30 cellular contexts compared by ENCODE assay signal in the genomic region with DNA sequence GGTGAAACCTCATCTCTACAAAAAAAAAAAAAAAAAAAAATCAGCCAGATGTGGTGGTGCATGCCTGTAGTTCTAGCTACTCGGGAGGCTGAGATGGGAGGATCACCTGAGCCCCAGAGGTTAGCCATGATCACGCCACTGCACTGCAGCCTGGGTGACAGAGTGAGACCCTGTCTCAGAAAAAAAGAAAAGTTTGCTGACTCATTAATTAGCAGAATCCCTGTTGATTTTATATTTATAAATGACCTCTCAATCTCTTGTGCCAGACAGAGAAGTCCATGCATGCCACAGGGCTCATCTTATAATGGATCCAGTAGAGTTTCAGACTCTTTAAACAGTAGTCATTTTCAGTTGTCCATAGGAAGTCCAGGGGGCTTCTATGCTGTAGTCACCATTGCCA. TPM values are rescaled to one million over a fixed set of nuclear protein-coding genes. Genes with fewer than 3 reads are reported as not detected.
"Had no signal": no experiment of that assay in that cellular context is flagged by ENCODE, and none has a peak within 500 bp of the region (broad histone marks: within the 10 kb centered on the region; RNA-seq: fewer than 3 reads in every experiment).

No MANE protein-coding gene starts in this region.

- H3K27me3 ChIP-seq: brain microvascular endothelial cell, esophagus muscularis mucosa, foreskin keratinocyte, gastrocnemius medialis, heart right ventricle, hepatocyte had no signal

- H3K36me3 ChIP-seq: brain microvascular endothelial cell had no signal

- H3K9me3 ChIP-seq: esophagus muscularis mucosa, gastrocnemius medialis, heart right ventricle had no signal

- H3K27ac ChIP-seq: brain microvascular endothelial cell, esophagus muscularis mucosa, foreskin keratinocyte, heart right ventricle, hepatocyte, WERI-Rb-1 had no signal

- DNase-seq: activated B cell treated with CpG ODN at 0.5 μM for 24 hours; activated CD4-positive, alpha-beta T cell treated with anti-CD3 and anti-CD28 coated beads for 48 hours; activated CD4-positive, alpha-beta T cell treated with anti-CD3 and anti-CD28 coated beads, Interleukin-2, amount 50 U/mL, for 1 hour; activated CD4-positive, alpha-beta T cell treated with anti-CD3 and anti-CD28 coated beads, Interleukin-2, amount 50 U/mL, for 48 hours; activated CD8-positive, alpha-beta memory T cell treated with anti-CD3 and anti-CD28 coated beads for 24 hours; activated CD8-positive, alpha-beta T cell treated with anti-CD3 and anti-CD28 coated beads for 36 hours; activated effector memory CD4-positive, alpha-beta T cell treated with Interleukin-2 at 50 U/mL for 16 hours; activated gamma-delta T cell treated with Interleukin-2 at 50 U/mL for 16 hours; activated naive CD4-positive, alpha-beta T cell treated with anti-CD3 and anti-CD28 coated beads, Interleukin-2, amount 50 U/mL, for 16 hours; activated naive CD4-positive, alpha-beta T cell treated with Interleukin-2 at 50 U/mL for 16 hours; activated T-cell treated with anti-CD3 and anti-CD28 coated beads, Interleukin-2, amount 50 U/mL, for 4 hours; amniotic stem cell; anterior cingulate cortex; brain microvascular endothelial cell; cortex of kidney; dermis blood vessel endothelial cell; effector CD4-positive, alpha-beta T cell; effector memory CD8-positive, alpha-beta T cell; erythroblast; foreskin keratinocyte; gastrocnemius medialis; heart right ventricle; T-helper 17 cell; T1000; WERI-Rb-1 had no signal

- H3K4me3 ChIP-seq: esophagus muscularis mucosa, gastrocnemius medialis, heart right ventricle, hepatocyte had no signal

RNA-seq across cellular contexts. Expression of a gene that starts 59.7 kb away (rescaled TPM):
- total RNA-seq: activated CD8-positive, alpha-beta T cell treated with anti-CD3 and anti-CD28 coated beads for 36 hours; activated T-cell treated with anti-CD3 and anti-CD28 coated beads, Interleukin-2, amount 50 U/mL, for 4 hours; activated T-helper 17 cell treated with anti-CD3 and anti-CD28 coated beads, Interleukin-2, amount 50 U/mL, for 72 hours; astrocyte; bronchial epithelial cell; foreskin keratinocyte had no signal
